Comparison of ENCODE assay signal across 1 cellular context in the genomic region with DNA sequence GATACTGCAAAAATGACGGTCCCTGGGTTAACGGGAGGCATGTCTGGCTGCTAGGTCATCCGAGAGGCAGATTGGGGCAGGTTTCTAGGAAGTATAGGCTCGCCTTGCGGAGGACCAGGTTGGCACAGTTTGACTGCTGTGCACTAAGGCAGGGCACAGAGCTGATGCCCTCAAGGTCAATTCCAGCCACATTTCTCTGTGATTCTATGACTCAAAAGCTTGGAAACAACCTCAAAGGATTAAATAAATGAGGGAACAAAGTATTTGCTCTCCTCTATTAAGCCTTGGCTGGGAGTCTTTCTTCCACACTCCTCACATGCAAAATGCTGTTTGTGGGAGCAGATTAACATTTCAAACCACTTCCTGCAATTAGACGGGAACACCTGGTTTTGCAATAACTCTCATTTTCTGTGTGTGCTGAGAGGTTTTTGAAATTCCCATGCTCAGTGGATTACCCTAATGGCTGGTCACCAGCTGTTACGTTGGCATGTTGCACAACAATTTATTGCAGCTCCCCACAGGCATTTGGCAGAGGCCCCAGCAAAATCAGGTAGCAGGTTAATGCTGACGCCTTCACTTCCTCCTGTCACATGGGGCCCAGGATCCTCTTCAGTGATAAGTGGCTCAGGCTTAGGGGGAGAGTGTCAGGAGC.
A peak's percentile ranks its signal among the peaks of the same experiment; 100 is the strongest.
TF ChIP-seq lines count a peak whose summit lies in the region.

No MANE protein-coding gene starts in this region.

TF ChIP-seq in Ishikawa, 13 proteins besides CTCF, POLR2A, EP300 and RAD21 (continued from another document):
- 0 out of 2 replicates have a peak, but pooled peaks have one; percentile 16 for TF ChIP-seq REST (IDR thresholded peaks at IDR 0.05; ENCODE audit: low read depth)
TF ChIP-seq in Ishikawa: peak in this region for 10.
